In the genomic region with DNA sequence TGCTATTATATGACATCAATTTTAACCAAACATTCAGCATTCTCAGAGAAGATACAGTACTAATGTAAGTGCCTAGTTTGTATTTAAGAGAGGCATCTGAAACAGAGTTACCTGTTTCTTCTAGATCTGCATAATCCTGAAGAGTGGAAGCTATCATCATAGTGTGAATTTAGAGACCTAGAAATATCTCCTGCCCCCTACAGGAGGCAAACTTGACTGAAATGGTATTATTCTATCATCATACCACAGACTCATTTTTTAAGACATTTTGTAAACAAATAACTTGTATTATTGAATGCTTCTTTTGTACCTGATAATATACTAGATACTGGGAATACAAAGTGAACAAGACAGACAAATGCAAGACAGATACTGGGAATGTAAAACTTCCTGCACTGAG, we compare ENCODE assay signal across 17 cellular contexts.
A peak's percentile ranks its signal among the peaks of the same experiment; 100 is the strongest.
DNase-seq lines count a peak whose midpoint lies in the region; ATAC-seq, FAIRE-seq and TF ChIP-seq lines count a peak whose summit lies in the region.
"Had no signal": no experiment of that assay in that cellular context is flagged by ENCODE, and none has a peak within 500 bp of the region (broad histone marks: within the 10 kb centered on the region; RNA-seq: fewer than 3 reads in every experiment).

No MANE protein-coding gene starts in this region.

- H3K4me1 ChIP-seq in RWPE2 (ENCODE audit: insufficient read depth, poor library complexity, severe bottlenecking) (no peaks in the 10 kb centered on the region), esophagus squamous epithelium (no peaks in the 10 kb centered on the region)

- H3K27me3 Mint-ChIP-seq in activated T-helper 17 cell treated with anti-CD3 and anti-CD28 coated beads, Interleukin-2, amount 50 U/mL, for 72 hours: no peaks in the 10 kb centered on the region
- peaks cover 5% of the 10 kb centered on the region for H3K27me3 Mint-ChIP-seq in T-helper 2 cell treated with Interferon-gamma antibody and Interleukin-4, amounts not matched to agents 5 μg/mL and 100 μg/mL, for 36 hours (ENCODE audit: low read depth)

- ATAC-seq in RWPE2 (ENCODE audit: low read depth): no peak
- no peak for ATAC-seq in activated T-helper 17 cell treated with anti-CD3 and anti-CD28 coated beads, Interleukin-2, amount 50 U/mL, for 72 hours (replicated peaks)
- ATAC-seq: naive thymus-derived CD4-positive, alpha-beta T cell had no signal

- TF ChIP-seq CTCF in AG09319 (IDR thresholded peaks at IDR 0.05; ENCODE audit: low read depth, low read length) (peak; percentile 26), GM06990 (IDR thresholded peaks at IDR 0.05; ENCODE audit: insufficient read depth, low read length, poor library complexity, severe bottlenecking) (peak; percentile 17), RWPE2 (IDR thresholded peaks at IDR 0.05; ENCODE audit: poor library complexity, severe bottlenecking) (peak; percentile 39), foreskin fibroblast (IDR thresholded peaks at IDR 0.05; ENCODE audit: low read depth, low read length) (peak; percentile 31), esophagus squamous epithelium (IDR thresholded peaks at IDR 0.05) (no peak)

- no peak for DNase-seq in AG09319 (ENCODE audit: extremely low read depth, low read depth)
- DNase-seq in GM06990 (ENCODE audit: extremely low read depth, insufficient read length): no peak
- DNase-seq in RWPE2 (ENCODE audit: low spot score): no peak
- peak; percentile 1 to 8 for DNase-seq in foreskin fibroblast
- no peak for DNase-seq in T-helper 2 cell treated with Interferon-gamma antibody and Interleukin-4, amounts not matched to agents 5 μg/mL and 100 μg/mL, for 36 hours (ENCODE audit: low spot score)
- DNase-seq in GM12892 (ENCODE audit: insufficient read length): no peak
- DNase-seq in esophagus squamous epithelium (lab: John Stamatoyannopoulos, UW): no peak
- DNase-seq: activated CD8-positive, alpha-beta memory T cell treated with anti-CD3 and anti-CD28 coated beads for 24 hours; activated naive CD4-positive, alpha-beta T cell treated with anti-CD3 and anti-CD28 coated beads for 36 hours; CD4-positive, CD25-positive, alpha-beta regulatory T cell; central memory CD4-positive, alpha-beta T cell; naive thymus-derived CD4-positive, alpha-beta T cell; NCI-H446 treated with DMSO at 0.1 percent for 48 hours had no signal

- H3K9me3 ChIP-seq in RWPE2 (ENCODE audit: severe bottlenecking): peaks cover 4% of the 10 kb centered on the region
- no peaks in the 10 kb centered on the region for H3K9me3 ChIP-seq in esophagus squamous epithelium

- no peak overlapping the region for H3K4me3 Mint-ChIP-seq in activated T-helper 17 cell treated with anti-CD3 and anti-CD28 coated beads, Interleukin-2, amount 50 U/mL, for 72 hours
- no peak overlapping the region for H3K4me3 Mint-ChIP-seq in T-helper 2 cell treated with Interferon-gamma antibody and Interleukin-4, amounts not matched to agents 5 μg/mL and 100 μg/mL, for 36 hours
- H3K4me3 Mint-ChIP-seq: activated naive CD4-positive, alpha-beta T cell treated with anti-CD3 and anti-CD28 coated beads for 36 hours; CD4-positive, CD25-positive, alpha-beta regulatory T cell; naive thymus-derived CD4-positive, alpha-beta T cell had no signal

- no peak for FAIRE-seq in GM12892 (lab: Jason Lieb, UNC)
- FAIRE-seq: keratinocyte, TTC549 had no signal

- H3K27me3 ChIP-seq in GM06990 (replicated peaks; ENCODE audit: control insufficient read depth, insufficient read depth, low read length): no peaks in the 10 kb centered on the region
- no peaks in the 10 kb centered on the region for H3K27me3 ChIP-seq in RWPE2 (ENCODE audit: insufficient read depth, poor library complexity, severe bottlenecking)
- no peaks in the 10 kb centered on the region for H3K27me3 ChIP-seq in esophagus squamous epithelium

- intact Hi-C loops in esophagus squamous epithelium (cut with DNase I): no loop called here

- H3K9me3 Mint-ChIP-seq in activated T-helper 17 cell treated with anti-CD3 and anti-CD28 coated beads, Interleukin-2, amount 50 U/mL, for 72 hours: no peaks in the 10 kb centered on the region
- H3K9me3 Mint-ChIP-seq in T-helper 2 cell treated with Interferon-gamma antibody and Interleukin-4, amounts not matched to agents 5 μg/mL and 100 μg/mL, for 36 hours: no peaks in the 10 kb centered on the region
- H3K9me3 Mint-ChIP-seq: activated naive CD4-positive, alpha-beta T cell treated with anti-CD3 and anti-CD28 coated beads for 36 hours had no signal

- no peaks in the 10 kb centered on the region for H3K4me1 Mint-ChIP-seq in activated T-helper 17 cell treated with anti-CD3 and anti-CD28 coated beads, Interleukin-2, amount 50 U/mL, for 72 hours
- peaks cover 4% of the 10 kb centered on the region for H3K4me1 Mint-ChIP-seq in T-helper 2 cell treated with Interferon-gamma antibody and Interleukin-4, amounts not matched to agents 5 μg/mL and 100 μg/mL, for 36 hours (ENCODE audit: low read depth)
- H3K4me1 Mint-ChIP-seq: CD4-positive, CD25-positive, alpha-beta regulatory T cell had no signal

- TF ChIP-seq POLR2A in GM12892 (IDR thresholded peaks at IDR 0.05; ENCODE audit: low read depth, low read length) (no peak), esophagus squamous epithelium (IDR thresholded peaks at IDR 0.05) (no peak)

- no peaks in the 10 kb centered on the region for H3K36me3 Mint-ChIP-seq in activated T-helper 17 cell treated with anti-CD3 and anti-CD28 coated beads, Interleukin-2, amount 50 U/mL, for 72 hours (ENCODE audit: low read depth)
- H3K36me3 Mint-ChIP-seq in T-helper 2 cell treated with Interferon-gamma antibody and Interleukin-4, amounts not matched to agents 5 μg/mL and 100 μg/mL, for 36 hours (ENCODE audit: low read depth): no peaks in the 10 kb centered on the region
- H3K36me3 Mint-ChIP-seq: CD4-positive, CD25-positive, alpha-beta regulatory T cell had no signal

- H3K4me3 ChIP-seq in GM06990 (replicated peaks; ENCODE audit: low read depth, low read length): no peak overlapping the region
- H3K4me3 ChIP-seq in RWPE2 (ENCODE audit: severe bottlenecking): no peak overlapping the region
- H3K4me3 ChIP-seq in foreskin fibroblast (ENCODE audit: low read depth in 1 of 2, low read length in 2 of 2): no peak overlapping the region
- H3K4me3 ChIP-seq in esophagus squamous epithelium: no peak overlapping the region
- H3K4me3 ChIP-seq: skin epidermis had no signal

- H3K27ac Mint-ChIP-seq in activated T-helper 17 cell treated with anti-CD3 and anti-CD28 coated beads, Interleukin-2, amount 50 U/mL, for 72 hours: no peak overlapping the region
- H3K27ac Mint-ChIP-seq in T-helper 2 cell treated with Interferon-gamma antibody and Interleukin-4, amounts not matched to agents 5 μg/mL and 100 μg/mL, for 36 hours: no peak overlapping the region
- H3K27ac Mint-ChIP-seq: activated naive CD4-positive, alpha-beta T cell treated with anti-CD3 and anti-CD28 coated beads for 36 hours; CD4-positive, CD25-positive, alpha-beta regulatory T cell; naive thymus-derived CD4-positive, alpha-beta T cell had no signal

- H3K27ac ChIP-seq in RWPE2 (ENCODE audit: poor library complexity, severe bottlenecking): no peak overlapping the region
- no peak overlapping the region for H3K27ac ChIP-seq in esophagus squamous epithelium
- H3K27ac ChIP-seq: skin epidermis had no signal

- H3K36me3 ChIP-seq in GM06990 (ENCODE audit: control insufficient read depth, insufficient read depth, low read length): no peaks in the 10 kb centered on the region
- no peaks in the 10 kb centered on the region for H3K36me3 ChIP-seq in RWPE2 (ENCODE audit: low read depth)
- H3K36me3 ChIP-seq in esophagus squamous epithelium: no peaks in the 10 kb centered on the region

Comparison
In these comparisons a context has a peak if more than half of its experiments do, and no peak if none do; other contexts are left out.
1. DNase-seq: peak in foreskin fibroblast (2 of 2); none in AG09319 (single experiment), GM06990 (single experiment), RWPE2 (single experiment), T-helper 2 cell treated with Interferon-gamma antibody and Interleukin-4, amounts not matched to agents 5 μg/mL and 100 μg/mL, for 36 hours (single experiment), GM12892 (single experiment) and esophagus squamous epithelium (single experiment).
2. CTCF ChIP-seq: peak in AG09319 (single experiment), GM06990 (single experiment), RWPE2 (single experiment) and foreskin fibroblast (single experiment); none in esophagus squamous epithelium (0 of 6).